9 cellular contexts compared by ENCODE assay signal in genomic region chr2:23524261-23524706, GRCh38.
DNase-seq lines count a peak whose midpoint lies in the region; ATAC-seq, FAIRE-seq and TF ChIP-seq lines count a peak whose summit lies in the region.
"Had no signal": no experiment of that assay in that cellular context is flagged by ENCODE, and none has a peak within 500 bp of the region (broad histone marks: within the 10 kb centered on the region; RNA-seq: fewer than 3 reads in every experiment).

No MANE protein-coding gene starts in this region.

- no peak for TF ChIP-seq POLR2A in GM12891 (IDR thresholded peaks at IDR 0.05; ENCODE audit: low read depth, low read length)

- intact Hi-C loops in mucosa of descending colon (cut with DNase I, micrococcal nuclease) = no loop called here

- H3K27me3 ChIP-seq in MG63 = no peaks in the 10 kb centered on the region

- H3K9me3 ChIP-seq in MG63 = no peaks in the 10 kb centered on the region
- no peaks in the 10 kb centered on the region for H3K9me3 ChIP-seq in mucosa of descending colon
- H3K9me3 ChIP-seq: BLaER1 treated with 17β-estradiol and CSF1 and Interleukin-3, amounts not matched to agents 10 nM and 100 nM had no signal

- peak; percentile 12 for ATAC-seq in mucosa of descending colon

- DNase-seq in A172 (ENCODE audit: low spot score) = peak; percentile 65
- DNase-seq in MG63 = peak; percentile 92
- DNase-seq in dedifferentiated amniotic fluid mesenchymal stem cell (ENCODE audit: extremely low spot score) = peak; percentile 65
- DNase-seq in mucosa of descending colon = no peak
- no peak for DNase-seq in GM12891 (ENCODE audit: insufficient read length, low spot score)
- no peak for DNase-seq in germinal center (ENCODE audit: low spot score)
- no peak for DNase-seq in NCI-H2196 treated with DMSO at 0.1 percent for 48 hours (lab: John Stamatoyannopoulos, UW; ENCODE audit: unreplicated experiment)
- no peak for DNase-seq in activated T-cell treated with anti-CD3 and anti-CD28 coated beads, Interleukin-2, amount 50 U/mL, for 48 hours

- H3K36me3 ChIP-seq in MG63 = no peaks in the 10 kb centered on the region
- H3K36me3 ChIP-seq in mucosa of descending colon (ENCODE audit: low read depth) = no peaks in the 10 kb centered on the region
- H3K36me3 ChIP-seq: BLaER1 treated with 17β-estradiol and CSF1 and Interleukin-3, amounts not matched to agents 10 nM and 100 nM had no signal

- H3K4me1 ChIP-seq in mucosa of descending colon (ENCODE audit: low read depth) = no peaks in the 10 kb centered on the region

- H3K4me3 ChIP-seq in MG63 = peak overlapping the region; percentile 16
- no peak overlapping the region for H3K4me3 ChIP-seq in mucosa of descending colon
- H3K4me3 ChIP-seq: BLaER1 treated with 17β-estradiol and CSF1 and Interleukin-3, amounts not matched to agents 10 nM and 100 nM had no signal

- no peak for TF ChIP-seq CTCF in mucosa of descending colon (IDR thresholded peaks at IDR 0.05)

- no peak for FAIRE-seq in GM12891 (lab: Jason Lieb, UNC)

TF ChIP-seq in GM12891, 5 proteins besides CTCF, POLR2A, EP300 and RAD21:
- TF ChIP-seq POLR2AphosphoS5 (IDR thresholded peaks at IDR 0.05; ENCODE audit: low read depth, low read length) = no peak
- TF ChIP-seq POU2F2 (IDR thresholded peaks at IDR 0.05; ENCODE audit: low read depth, low read length) = no peak
- TF ChIP-seq TAF1 (IDR thresholded peaks at IDR 0.05; ENCODE audit: low read depth, low read length) = no peak
- TF ChIP-seq PAX5 (IDR thresholded peaks at IDR 0.05; ENCODE audit: insufficient read depth, low read length, severe bottlenecking) = no peak
- no peak for TF ChIP-seq SPI1 (IDR thresholded peaks at IDR 0.05; ENCODE audit: low read depth, low read length)

Comparison
In these comparisons a context has a peak if more than half of its experiments do, and no peak if none do; other contexts are left out.
1. DNase-seq: peak in A172 (single experiment), MG63 (single experiment) and dedifferentiated amniotic fluid mesenchymal stem cell (single experiment); none in mucosa of descending colon (0 of 3), GM12891 (single experiment), germinal center (single experiment), NCI-H2196 treated with DMSO at 0.1 percent for 48 hours (single experiment) and activated T-cell treated with anti-CD3 and anti-CD28 coated beads, Interleukin-2, amount 50 U/mL, for 48 hours (0 of 2).